In genomic region chr2:27842894-27843293, GRCh38 we compare ENCODE assay signal across 16 cellular contexts. TPM values are rescaled to one million over a fixed set of nuclear protein-coding genes. Genes with fewer than 3 reads are reported as not detected.
DNase-seq lines count a peak whose midpoint lies in the region; ATAC-seq and TF ChIP-seq lines count a peak whose summit lies in the region.
"Had no signal": no experiment of that assay in that cellular context is flagged by ENCODE, and none has a peak within 500 bp of the region (broad histone marks: within the 10 kb centered on the region; RNA-seq: fewer than 3 reads in every experiment).

No MANE protein-coding gene starts in this region.

- H3K4me3 ChIP-seq in left ventricle myocardium inferior = no peak overlapping the region
- H3K4me3 ChIP-seq: BLaER1 treated with 17β-estradiol and CSF1 and Interleukin-3, amounts not matched to agents 10 nM and 100 nM; GM23338 had no signal

- no peaks in the 10 kb centered on the region for H3K9me3 ChIP-seq in left ventricle myocardium inferior (replicated peaks)

- no peaks in the 10 kb centered on the region for H3K36me3 ChIP-seq in left ventricle myocardium inferior
- H3K36me3 ChIP-seq: BLaER1 treated with 17β-estradiol and CSF1 and Interleukin-3, amounts not matched to agents 10 nM and 100 nM had no signal

- DNase-seq in left ventricle myocardium inferior = no peak
- DNase-seq in Right ventricle myocardium inferior (ENCODE audit: missing footprints) = no peak
- peak; percentile 58 for DNase-seq in astrocyte of the hippocampus (ENCODE audit: low read depth, low spot score)
- peak; percentile 18 for DNase-seq in left kidney (ENCODE audit: low read depth, low spot score)
- DNase-seq in NCI-H1092 (lab: John Stamatoyannopoulos, UW) = no peak
- DNase-seq: 8988T; Calu3; CD8-positive, alpha-beta T cell; DMS79 treated with DMSO at 0.1 percent for 48 hours; GF-D8; HFFc6 had no signal

- H3K4me1 ChIP-seq in left ventricle myocardium inferior = peaks cover 14% of the 10 kb centered on the region

- intact Hi-C loops in left ventricle myocardium inferior (cut with micrococcal nuclease) = no loop called here
- intact Hi-C loops in Right ventricle myocardium inferior (cut with DNase I) = no loop called here

- H3K27ac ChIP-seq in left ventricle myocardium inferior (replicated peaks) = peak overlapping the region; percentile 20
- H3K27ac ChIP-seq: BLaER1 treated with 17β-estradiol and CSF1 and Interleukin-3, amounts not matched to agents 10 nM and 100 nM had no signal

- H3K27me3 ChIP-seq in left ventricle myocardium inferior (ENCODE audit: low read depth) = no peaks in the 10 kb centered on the region
- H3K27me3 ChIP-seq: BLaER1 treated with 17β-estradiol and CSF1 and Interleukin-3, amounts not matched to agents 10 nM and 100 nM had no signal

- no peak for ATAC-seq in Right ventricle myocardium inferior
- no peak for ATAC-seq in HG03565 (IDR thresholded peaks at IDR 0.05; ENCODE audit: unreplicated experiment)
- no peak for ATAC-seq in HG02759 (IDR thresholded peaks at IDR 0.05; ENCODE audit: unreplicated experiment)
- ATAC-seq: CD8-positive, alpha-beta T cell; GM23338; HCT116 had no signal

- no peak for TF ChIP-seq CTCF in left ventricle myocardium inferior (IDR thresholded peaks at IDR 0.05; ENCODE audit: borderline replicate concordance)

RNA-seq across cellular contexts. Expression of gene RBKS, which starts 47.3 kb away (rescaled TPM):
- 2.7 TPM for total RNA-seq in left ventricle myocardium inferior
- 4.0 TPM for total RNA-seq in Right ventricle myocardium inferior

RNA-seq across cellular contexts. Expression of gene BABAM2, which starts 47.6 kb away (rescaled TPM):
- total RNA-seq in left ventricle myocardium inferior (58.9 TPM), Right ventricle myocardium inferior (53.0 TPM)

Comparison
In these comparisons a context has a peak if more than half of its experiments do, and no peak if none do; other contexts are left out.
1. DNase-seq: peak in astrocyte of the hippocampus (single experiment) and left kidney (single experiment); none in left ventricle myocardium inferior (single experiment), Right ventricle myocardium inferior (single experiment) and NCI-H1092 (single experiment).